ENCODE assay signal across 8 cellular contexts in the genomic region with DNA sequence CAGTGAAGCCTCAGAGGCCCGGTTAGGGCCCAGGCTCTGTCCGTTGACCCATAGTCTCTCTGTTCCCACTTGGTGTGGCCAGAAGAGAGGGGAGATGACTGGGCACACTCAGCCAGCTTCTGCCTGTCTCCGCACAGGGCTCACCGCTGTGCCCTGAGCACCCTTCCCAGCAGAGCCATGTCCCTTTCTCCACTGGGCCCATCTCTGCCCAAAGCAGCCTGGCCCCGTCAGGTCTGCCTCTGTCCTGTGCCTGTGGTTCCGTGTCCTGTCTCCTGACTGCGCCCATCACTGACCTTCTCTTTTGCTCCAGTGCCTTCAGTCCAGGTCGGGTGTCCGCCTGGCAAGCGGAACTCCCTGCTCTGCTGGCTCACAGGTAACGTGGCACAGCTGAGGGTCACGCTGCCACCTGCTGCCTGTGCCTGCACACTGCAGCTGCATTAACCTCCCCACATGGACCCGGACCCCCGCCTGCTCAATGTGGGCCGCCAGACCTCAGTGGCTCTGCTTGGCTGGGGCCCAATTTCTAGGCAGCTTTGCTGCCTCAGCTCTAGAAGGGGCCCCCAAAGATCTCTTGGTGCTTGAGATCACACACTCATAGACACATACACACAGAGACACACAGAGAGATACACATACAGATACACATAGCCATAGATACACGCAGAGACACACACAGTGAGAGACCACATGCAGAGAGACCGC. TPM values are rescaled to one million over a fixed set of nuclear protein-coding genes. Genes with fewer than 3 reads are reported as not detected.
DNase-seq lines count a peak whose midpoint lies in the region; ATAC-seq and TF ChIP-seq lines count a peak whose summit lies in the region.

No MANE protein-coding gene starts in this region.

- H3K36me3 ChIP-seq in DOHH2 (ENCODE audit: control insufficient read depth, low read length) (peaks cover 9% of the 10 kb centered on the region), body of pancreas (replicated peaks in 1 of 2; ENCODE audit: insufficient read depth in 1 of 2, low read depth in 2 of 2) (no peaks in the 10 kb centered on the region)

- WGBS in body of pancreas, 2 donors, result 32 to 42% methylated on average over 9 to 17 of the region's 17 CpGs

- ATAC-seq in GM21526 (IDR thresholded peaks at IDR 0.05; ENCODE audit: low FRiP score, unreplicated experiment) (peak; percentile 68), body of pancreas (peak; percentile 94)

- H3K9me2 ChIP-seq in DOHH2 (replicated peaks; ENCODE audit: control insufficient read depth, low read length), result no peaks in the 10 kb centered on the region

- H3K4me1 ChIP-seq in DOHH2 (ENCODE audit: control insufficient read depth, low read length), result peaks cover 31% of the 10 kb centered on the region
- peaks cover 7% of the 10 kb centered on the region for H3K4me1 ChIP-seq in body of pancreas

- H3K79me2 ChIP-seq in DOHH2 (ENCODE audit: control insufficient read depth, low read length), result no peaks in the 10 kb centered on the region

- H3K27ac ChIP-seq in DOHH2 (ENCODE audit: low read depth, low read length) (no peak overlapping the region), body of pancreas (no peak overlapping the region)

- no peaks in the 10 kb centered on the region for H4K20me1 ChIP-seq in DOHH2 (ENCODE audit: control insufficient read depth, insufficient read depth, low read depth, low read length)

- H3F3A ChIP-seq in DOHH2 (ENCODE audit: control insufficient read depth, insufficient read depth), result no peaks in the 10 kb centered on the region; the same call in 1 of the 2 replicates

- intact Hi-C loops in body of pancreas (cut with DNase I), result loop anchor here (5.0 kb wide), 1 partner anchor 249 kb away; no protein-coding TSS in a partner anchor

- no peak for TF ChIP-seq POLR2A in body of pancreas (IDR thresholded peaks at IDR 0.05)

- H3K9me3 ChIP-seq in DOHH2 (ENCODE audit: control insufficient read depth, insufficient read depth, low read length) (no peaks in the 10 kb centered on the region), body of pancreas (no peaks in the 10 kb centered on the region)

- TF ChIP-seq CTCF in DOHH2 (IDR thresholded peaks at IDR 0.05; ENCODE audit: low read depth, low read length, poor library complexity, severe bottlenecking) (peak; percentile 98), LNCaP clone FGC (IDR thresholded peaks at IDR 0.05; ENCODE audit: control insufficient read depth, extremely low read depth, insufficient read depth) (peak; percentile 96), body of pancreas (IDR thresholded peaks at IDR 0.05) (peak; percentile 80 to 94 (median 91))

- H3K27me3 ChIP-seq in DOHH2 (ENCODE audit: control insufficient read depth, low read length) (no peaks in the 10 kb centered on the region), body of pancreas (no peaks in the 10 kb centered on the region)

- H3K4me3 ChIP-seq in DOHH2 (ENCODE audit: low read length), result peak overlapping the region; percentile 16
- no peak overlapping the region for H3K4me3 ChIP-seq in LNCaP clone FGC (ENCODE audit: low read depth, low read length)
- H3K4me3 ChIP-seq in body of pancreas, result no peak overlapping the region

- DNase-seq in LNCaP clone FGC (ENCODE audit: low read depth) (peak; percentile 32), UCSD-AML1 (lab: John Stamatoyannopoulos, UW; ENCODE audit: unreplicated experiment) (peak; percentile 39), body of pancreas (peak; percentile 80 to 88 (median 84)), iris pigment epithelial cell (ENCODE audit: low read depth) (peak; percentile 49), foreskin melanocyte (no peak)
- DNase-seq in stimulated activated CD4-positive, alpha-beta T cell treated with anti-CD3 and anti-CD28 coated beads, Interleukin-15, amount 100 ng/mL, for 48 hours (ENCODE audit: low read depth in 2 of 2), result peak; percentile 55 to 75

- peak overlapping the region; percentile 53 for H3K4me2 ChIP-seq in DOHH2 (ENCODE audit: low read length)

RNA-seq across cellular contexts. Expression of a gene that starts 15.2 kb away (rescaled TPM):
- total RNA-seq in body of pancreas, result 10 to 100 TPM; 18.2 to 57.7 TPM

RNA-seq across cellular contexts. Expression of a gene that starts 40.2 kb away (rescaled TPM):
- 1 to 10 TPM; 4.3 to 7.8 TPM for total RNA-seq in body of pancreas

RNA-seq across cellular contexts. Expression of a gene that starts 42.9 kb away (rescaled TPM):
- total RNA-seq in body of pancreas, result 10 to 100 TPM in 1 of 2 donors, 1 to 10 TPM in 1; 4.2 to 12.9 TPM

RNA-seq across cellular contexts. Expression of a gene that starts 56.9 kb away (rescaled TPM):
- total RNA-seq in body of pancreas, result 10 to 100 TPM in 1 of 2 donors, 1 to 10 TPM in 1; 2.3 to 14.3 TPM
